Comparison of ENCODE assay signal across 8 cellular contexts in the genomic region with DNA sequence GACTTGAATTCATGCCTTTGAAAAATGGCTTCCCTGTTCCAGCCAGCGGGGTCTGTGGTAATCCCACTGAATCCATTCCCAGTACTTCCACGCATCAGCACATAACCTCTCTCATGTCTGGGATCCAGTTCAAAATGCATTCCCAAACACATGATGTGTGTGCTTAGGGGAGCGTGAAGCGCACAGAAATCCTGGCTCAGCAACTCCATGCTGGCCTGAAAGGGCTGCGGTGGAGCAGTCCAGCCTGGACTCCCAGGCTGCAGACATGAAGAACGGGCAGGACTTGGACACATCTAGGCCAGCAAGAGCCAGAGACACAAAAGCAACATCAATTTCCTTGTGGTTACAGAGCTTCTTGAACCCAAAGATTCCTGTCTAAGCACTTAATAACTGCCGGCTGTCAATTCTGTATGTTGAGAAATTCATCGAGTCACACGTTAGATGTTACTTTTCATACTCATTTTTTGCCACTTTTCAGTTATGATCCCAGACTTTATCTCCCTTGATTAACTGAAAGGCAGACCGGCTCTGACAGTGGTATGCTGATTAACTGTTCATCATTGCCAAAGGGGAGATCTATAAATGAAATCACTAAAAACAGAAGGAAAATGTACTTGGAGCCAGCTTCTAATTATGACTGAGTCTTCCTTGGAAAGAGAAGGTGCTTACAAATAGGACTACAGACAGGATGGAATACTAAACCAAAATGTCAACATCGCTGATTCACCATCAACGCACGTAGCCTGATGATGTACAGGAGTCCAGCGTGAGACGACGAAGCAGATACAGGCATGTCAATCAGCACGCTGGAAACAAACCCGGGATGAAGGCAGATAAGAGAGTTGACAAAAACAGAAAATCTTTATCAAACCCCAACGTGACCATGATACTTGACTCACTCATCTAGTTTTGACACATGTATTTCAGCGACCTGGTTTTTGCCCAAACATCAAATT. TPM values are rescaled to one million over a fixed set of nuclear protein-coding genes. Genes with fewer than 3 reads are reported as not detected.
DNase-seq lines count a peak whose midpoint lies in the region; ATAC-seq and TF ChIP-seq lines count a peak whose summit lies in the region.

No MANE protein-coding gene starts in this region.

- peak overlapping the region in 1 of 2 experiments; percentile 50; a peak in 2 of 4 replicates for H3K27ac ChIP-seq in SK-N-SH (ENCODE audit: low read depth in 2 of 2, low read length in 1 of 2)
- H3K27ac ChIP-seq in foreskin keratinocyte, result no peak overlapping the region

- H3K9me2 ChIP-seq in SK-N-SH, result no peaks in the 10 kb centered on the region

- H3K9me3 Mint-ChIP-seq in nephron, result no peaks in the 10 kb centered on the region

- H3K79me2 ChIP-seq in SK-N-SH (ENCODE audit: insufficient read depth), result no peaks in the 10 kb centered on the region

- POLR2A ChIA-PET in SK-N-SH (lab: Yijun Ruan, JAX), result no interaction called here

- peak overlapping the region in 1 of 3 experiments; percentile 46 for H3K4me3 Mint-ChIP-seq in nephron

- H2AFZ ChIP-seq in SK-N-SH (ENCODE audit: low read depth), result no peak overlapping the region

- TF ChIP-seq RAD21 in SK-N-SH (IDR thresholded peaks at IDR 0.05; ENCODE audit: low read length), result no peak

- no peak overlapping the region for H3K4me2 ChIP-seq in SK-N-SH

- H3K27me3 Mint-ChIP-seq in nephron (ENCODE audit: low read depth), result no peaks in the 10 kb centered on the region

- WGBS in SK-N-SH (ENCODE audit: low lambda C conversion rate), result 61% methylated on average over 20 of the region's 20 CpGs

- no peak for TF ChIP-seq CTCF in SK-N-SH (IDR thresholded peaks at IDR 0.05)
- TF ChIP-seq CTCF in nephron (IDR thresholded peaks at IDR 0.05; ENCODE audit: unreplicated experiment in 3 of 3), result no peak
- no peak for TF ChIP-seq CTCF in foreskin keratinocyte (conservative IDR thresholded peaks at IDR 0.05)

- H3K4me1 ChIP-seq in SK-N-SH (ENCODE audit: control insufficient read depth in 1 of 2, insufficient read depth in 2 of 2, low read depth in 1 of 2, low read length in 1 of 2), result peaks cover 6 to 41% of the 10 kb centered on the region in 2 experiments; a peak in 3 of 4 replicates
- no peaks in the 10 kb centered on the region for H3K4me1 ChIP-seq in foreskin keratinocyte

- no peak for TF ChIP-seq EP300 in SK-N-SH (IDR thresholded peaks at IDR 0.05; ENCODE audit: borderline replicate concordance in 1 of 2, low read depth in 1 of 2, low read length in 1 of 2)

- H4K20me1 ChIP-seq in SK-N-SH (ENCODE audit: insufficient read depth), result no peaks in the 10 kb centered on the region

- no peak for ATAC-seq in foreskin keratinocyte

- H3F3A ChIP-seq in SK-N-SH (replicated peaks; ENCODE audit: insufficient read depth), result peaks cover 14% of the 10 kb centered on the region

- no peak overlapping the region for H3K4me3 ChIP-seq in SK-N-SH (ENCODE audit: low read depth in 2 of 2, low read length in 1 of 2)

- H3K27me3 ChIP-seq in SK-N-SH (ENCODE audit: insufficient read depth), result no peaks in the 10 kb centered on the region
- no peaks in the 10 kb centered on the region for H3K27me3 ChIP-seq in foreskin keratinocyte

- H3K4me1 Mint-ChIP-seq in nephron, result peaks cover 49% of the 10 kb centered on the region

- peak overlapping the region; percentile 89 to 93 (median 90) for H3K27ac Mint-ChIP-seq in nephron

- no peaks in the 10 kb centered on the region for H3K36me3 Mint-ChIP-seq in nephron (ENCODE audit: low read depth)

- CTCF ChIA-PET in SK-N-SH (lab: Yijun Ruan, JAX), result interaction anchor here (0.6 to 4.1 kb wide), 3 partner anchors 10 to 1391 kb away, joined by 3 to 29 read pairs (median 4); no protein-coding TSS in a partner anchor

- no peaks in the 10 kb centered on the region for H3K9me3 ChIP-seq in SK-N-SH

- H3K9ac ChIP-seq in SK-N-SH, result no peak overlapping the region; the same call in 1 of the 2 replicates

- DNase-seq in ACHN (peak; percentile 86), SK-N-SH (no peak), dermis microvascular lymphatic vessel endothelial cell (ENCODE audit: low read depth in 2 of 2) (peak; percentile 47 to 93), activated gamma-delta T cell (lab: John Stamatoyannopoulos, UW) (no peak), NK-92 (lab: John Stamatoyannopoulos, UW; ENCODE audit: unreplicated experiment) (no peak), foreskin keratinocyte (no peak), SK-N-DZ (ENCODE audit: low spot score) (no peak)

- in situ Hi-C loops in ACHN (cut with HindIII; ENCODE audit: low pct_ligation_motif_present, low pct_unique_long_range_greater_than_20kb, low sequenced_read_pairs), result no loop called here

- no peaks in the 10 kb centered on the region for H3K36me3 ChIP-seq in SK-N-SH (replicated peaks in 1 of 2; ENCODE audit: control insufficient read depth in 1 of 2, insufficient read depth in 2 of 2, low read length in 1 of 2)

TF ChIP-seq in SK-N-SH, 30 proteins besides CTCF, POLR2A, EP300 and RAD21:
- TF ChIP-seq, protein P1, sequence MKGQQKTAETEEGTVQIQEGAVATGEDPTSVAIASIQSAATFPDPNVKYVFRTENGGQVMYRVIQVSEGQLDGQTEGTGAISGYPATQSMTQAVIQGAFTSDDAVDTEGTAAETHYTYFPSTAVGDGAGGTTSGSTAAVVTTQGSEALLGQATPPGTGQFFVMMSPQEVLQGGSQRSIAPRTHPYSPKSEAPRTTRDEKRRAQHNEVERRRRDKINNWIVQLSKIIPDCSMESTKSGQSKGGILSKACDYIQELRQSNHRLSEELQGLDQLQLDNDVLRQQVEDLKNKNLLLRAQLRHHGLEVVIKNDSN (IDR thresholded peaks at IDR 0.05; ENCODE audit: borderline replicate concordance, low read depth), result no peak
- TF ChIP-seq YY1 (IDR thresholded peaks at IDR 0.05; ENCODE audit: low read depth) (no peak), TCF12 (IDR thresholded peaks at IDR 0.05) (peak; percentile 53; the same call in 1 of the 2 replicates), FOSL2 (IDR thresholded peaks at IDR 0.05; ENCODE audit: borderline replicate concordance, low read depth) (peak; percentile 21; the same call in 1 of the 2 replicates), NFIC (IDR thresholded peaks at IDR 0.05; ENCODE audit: borderline replicate concordance) (0 out of 2 replicates have a peak, but pooled peaks have one; percentile 11), MXI1 (IDR thresholded peaks at IDR 0.05; ENCODE audit: low read depth, low read length) (no peak), RXRA (IDR thresholded peaks at IDR 0.05; ENCODE audit: borderline replicate concordance, low read depth) (0 out of 2 replicates have a peak, but pooled peaks have one; percentile 22), TEAD4 (IDR thresholded peaks at IDR 0.05; ENCODE audit: borderline replicate concordance, insufficient read depth) (0 out of 2 replicates have a peak, but pooled peaks have one; percentile 9)
- TF ChIP-seq, protein P2, sequence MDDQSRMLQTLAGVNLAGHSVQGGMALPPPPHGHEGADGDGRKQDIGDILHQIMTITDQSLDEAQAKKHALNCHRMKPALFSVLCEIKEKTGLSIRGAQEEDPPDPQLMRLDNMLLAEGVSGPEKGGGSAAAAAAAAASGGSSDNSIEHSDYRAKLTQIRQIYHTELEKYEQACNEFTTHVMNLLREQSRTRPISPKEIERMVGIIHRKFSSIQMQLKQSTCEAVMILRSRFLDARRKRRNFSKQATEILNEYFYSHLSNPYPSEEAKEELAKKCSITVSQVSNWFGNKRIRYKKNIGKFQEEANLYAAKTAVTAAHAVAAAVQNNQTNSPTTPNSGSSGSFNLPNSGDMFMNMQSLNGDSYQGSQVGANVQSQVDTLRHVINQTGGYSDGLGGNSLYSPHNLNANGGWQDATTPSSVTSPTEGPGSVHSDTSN (IDR thresholded peaks at IDR 0.05), result peak; percentile 81
- TF ChIP-seq, protein P3, sequence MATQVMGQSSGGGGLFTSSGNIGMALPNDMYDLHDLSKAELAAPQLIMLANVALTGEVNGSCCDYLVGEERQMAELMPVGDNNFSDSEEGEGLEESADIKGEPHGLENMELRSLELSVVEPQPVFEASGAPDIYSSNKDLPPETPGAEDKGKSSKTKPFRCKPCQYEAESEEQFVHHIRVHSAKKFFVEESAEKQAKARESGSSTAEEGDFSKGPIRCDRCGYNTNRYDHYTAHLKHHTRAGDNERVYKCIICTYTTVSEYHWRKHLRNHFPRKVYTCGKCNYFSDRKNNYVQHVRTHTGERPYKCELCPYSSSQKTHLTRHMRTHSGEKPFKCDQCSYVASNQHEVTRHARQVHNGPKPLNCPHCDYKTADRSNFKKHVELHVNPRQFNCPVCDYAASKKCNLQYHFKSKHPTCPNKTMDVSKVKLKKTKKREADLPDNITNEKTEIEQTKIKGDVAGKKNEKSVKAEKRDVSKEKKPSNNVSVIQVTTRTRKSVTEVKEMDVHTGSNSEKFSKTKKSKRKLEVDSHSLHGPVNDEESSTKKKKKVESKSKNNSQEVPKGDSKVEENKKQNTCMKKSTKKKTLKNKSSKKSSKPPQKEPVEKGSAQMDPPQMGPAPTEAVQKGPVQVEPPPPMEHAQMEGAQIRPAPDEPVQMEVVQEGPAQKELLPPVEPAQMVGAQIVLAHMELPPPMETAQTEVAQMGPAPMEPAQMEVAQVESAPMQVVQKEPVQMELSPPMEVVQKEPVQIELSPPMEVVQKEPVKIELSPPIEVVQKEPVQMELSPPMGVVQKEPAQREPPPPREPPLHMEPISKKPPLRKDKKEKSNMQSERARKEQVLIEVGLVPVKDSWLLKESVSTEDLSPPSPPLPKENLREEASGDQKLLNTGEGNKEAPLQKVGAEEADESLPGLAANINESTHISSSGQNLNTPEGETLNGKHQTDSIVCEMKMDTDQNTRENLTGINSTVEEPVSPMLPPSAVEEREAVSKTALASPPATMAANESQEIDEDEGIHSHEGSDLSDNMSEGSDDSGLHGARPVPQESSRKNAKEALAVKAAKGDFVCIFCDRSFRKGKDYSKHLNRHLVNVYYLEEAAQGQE (IDR thresholded peaks at IDR 0.05; ENCODE audit: low read depth, low read length), result no peak

RNA-seq across cellular contexts. Expression of a gene that starts 23.0 kb away (rescaled TPM):
- polyA plus RNA-seq in SK-N-SH (2012; rRNA removed), result 37.9 and 39.8 TPM in 2 replicates
- polyA plus RNA-seq in SK-N-SH (2012; cell fraction: cytosol; rRNA removed), result 45.3 and 46.1 TPM in 2 replicates
- 20.5 and 24.4 TPM in 2 replicates for polyA plus RNA-seq in SK-N-SH (2012; cell fraction: nucleus; rRNA removed)
- total RNA-seq in dermis microvascular lymphatic vessel endothelial cell, result 33.5 and 36.4 TPM in 2 replicates
- 65.4 and 68.7 TPM in 2 replicates for total RNA-seq in foreskin keratinocyte
- 88.8 and 91.5 TPM in 2 replicates for polyA plus RNA-seq in foreskin keratinocyte
- polyA plus RNA-seq in SK-N-DZ (2014; cell fraction: cytosol; rRNA removed), result 75.4 and 86.0 TPM in 2 replicates
- polyA plus RNA-seq in SK-N-DZ (2014; cell fraction: nucleus; rRNA removed), result 39.8 and 43.7 TPM in 2 replicates

RNA-seq across cellular contexts. Expression of a gene that starts 42.2 kb away (rescaled TPM):
- 3.3 and 3.9 TPM in 2 replicates for polyA plus RNA-seq in SK-N-SH (2012; rRNA removed)
- 1.5 and 2.2 TPM in 2 replicates for polyA plus RNA-seq in SK-N-SH (2012; cell fraction: cytosol; rRNA removed)
- 10.9 and 11.8 TPM in 2 replicates for polyA plus RNA-seq in SK-N-SH (2012; cell fraction: nucleus; rRNA removed)
- total RNA-seq in dermis microvascular lymphatic vessel endothelial cell, result 1.8 and 3.4 TPM in 2 replicates
- 1.8 and 2.6 TPM in 2 replicates for total RNA-seq in foreskin keratinocyte
- 1.8 TPM in 2 replicates for polyA plus RNA-seq in foreskin keratinocyte
- 5.0 and 15.0 TPM in 2 replicates for polyA plus RNA-seq in SK-N-DZ (2014; cell fraction: cytosol; rRNA removed)
- 3.5 and 4.6 TPM in 2 replicates for polyA plus RNA-seq in SK-N-DZ (2014; cell fraction: nucleus; rRNA removed)

Comparison
In these comparisons a context has a peak if more than half of its experiments do, and no peak if none do; other contexts are left out.
1. DNase-seq: peak in ACHN (single experiment) and dermis microvascular lymphatic vessel endothelial cell (2 of 2); none in SK-N-SH (single experiment), activated gamma-delta T cell (single experiment), NK-92 (single experiment), foreskin keratinocyte (0 of 2) and SK-N-DZ (single experiment).